12 cellular contexts compared by ENCODE assay signal in the genomic region with DNA sequence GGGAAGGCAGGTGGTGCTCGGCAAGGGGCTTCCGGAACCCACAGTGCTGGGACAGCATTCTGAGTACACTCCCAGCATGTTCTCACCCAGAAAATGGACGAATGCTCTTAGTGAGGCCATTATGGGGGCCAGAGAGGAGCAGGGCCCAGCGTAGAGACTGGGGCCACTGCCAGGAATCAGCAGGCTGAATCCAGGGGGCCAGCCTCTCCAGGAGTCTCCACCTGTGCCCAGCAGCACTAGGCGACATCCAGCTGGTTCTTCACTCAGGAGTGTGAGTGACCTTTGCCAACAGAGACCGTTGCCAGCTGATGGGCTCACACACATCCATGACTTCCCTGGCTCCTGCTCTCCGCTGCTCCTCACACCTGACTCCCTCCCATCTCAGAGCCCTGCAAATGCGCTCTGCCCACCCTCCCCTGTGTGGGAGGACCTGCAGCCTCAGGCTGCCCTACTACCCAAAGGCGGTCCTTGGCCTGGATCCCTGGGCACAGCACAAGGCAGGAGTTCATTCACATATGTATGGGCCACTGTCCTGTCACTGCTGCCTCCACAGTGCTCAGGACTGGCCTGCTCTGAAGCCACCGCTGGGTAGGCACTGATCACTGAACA.
DNase-seq lines count a peak whose midpoint lies in the region; ATAC-seq lines count a peak whose summit lies in the region.
"Had no signal": no experiment of that assay in that cellular context is flagged by ENCODE, and none has a peak within 500 bp of the region (broad histone marks: within the 10 kb centered on the region; RNA-seq: fewer than 3 reads in every experiment).

No MANE protein-coding gene starts in this region.

- ATAC-seq in HG03097 (IDR thresholded peaks at IDR 0.05; ENCODE audit: low FRiP score, unreplicated experiment) (no peak), HG02763 (IDR thresholded peaks at IDR 0.05; ENCODE audit: unreplicated experiment) (no peak)
- ATAC-seq in stimulated activated naive CD8-positive, alpha-beta T cell treated with anti-CD3 and anti-CD28 coated beads, Interleukin-15, Interleukin-2, amounts not matched to agents 100 U/mL and 50 U/mL, for 24 hours, result no peak

- peaks cover 55% of the 10 kb centered on the region for H3K4me1 ChIP-seq in NT2/D1 (ENCODE audit: insufficient read depth, insufficient read length)

- H3K9ac ChIP-seq in NT2/D1 (ENCODE audit: insufficient read length, low read depth), result peak overlapping the region; percentile 26

- H3K27ac ChIP-seq in layer of hippocampus (ENCODE audit: low read depth, low read length) (peak overlapping the region; percentile 52), substantia nigra (ENCODE audit: low read depth, low read length, poor library complexity, severe bottlenecking) (peak overlapping the region; percentile 53)
- H3K27ac ChIP-seq: VCaP had no signal

- DNase-seq in NCI-H1092 (lab: John Stamatoyannopoulos, UW) (peak; percentile 54), NT2/D1 (ENCODE audit: low read depth, low spot score) (no peak), substantia nigra (lab: John Stamatoyannopoulos, UW) (peak in 19 of 49 donors; percentile 14 to 90 (median 38))
- no peak for DNase-seq in activated naive CD4-positive, alpha-beta T cell treated with anti-CD3 and anti-CD28 coated beads, Interleukin-2, amount 50 U/mL, for 16 hours
- DNase-seq in stimulated activated naive CD8-positive, alpha-beta T cell treated with anti-CD3 and anti-CD28 coated beads, Interleukin-15, Interleukin-2, amounts not matched to agents 100 U/mL and 50 U/mL, for 24 hours, result no peak
- DNase-seq: activated gamma-delta T cell treated with Interleukin-2 at 50 U/mL for 16 hours; effector CD4-positive, alpha-beta T cell; NCI-H526 had no signal

- H3K27me3 ChIP-seq in NT2/D1 (ENCODE audit: insufficient read depth, insufficient read length) (no peaks in the 10 kb centered on the region), layer of hippocampus (ENCODE audit: control insufficient read depth, insufficient read depth, low read length) (no peaks in the 10 kb centered on the region)

- no peaks in the 10 kb centered on the region for H3K9me3 ChIP-seq in NT2/D1 (ENCODE audit: insufficient read depth, low read length)

- H3K36me3 ChIP-seq in NT2/D1 (ENCODE audit: insufficient read depth, insufficient read length, low read length), result peaks cover 76% of the 10 kb centered on the region

- no peak overlapping the region for H3K4me3 ChIP-seq in NT2/D1 (ENCODE audit: insufficient read length, low read depth)
